19 cellular contexts compared by ENCODE assay signal in genomic region chr1:160774886-160775719, GRCh38. TPM values are rescaled to one million over a fixed set of nuclear protein-coding genes. Genes with fewer than 3 reads are reported as not detected.
DNase-seq lines count a peak whose midpoint lies in the region; ATAC-seq and TF ChIP-seq lines count a peak whose summit lies in the region.
"Had no signal": no experiment of that assay in that cellular context is flagged by ENCODE, and none has a peak within 500 bp of the region (broad histone marks: within the 10 kb centered on the region; RNA-seq: fewer than 3 reads in every experiment).

No MANE protein-coding gene starts in this region.

- DNase-seq in T-helper 1 cell, result no peak
- DNase-seq in activated B cell treated with CpG ODN at 0.5 μM for 24 hours, result no peak
- DNase-seq in mesendoderm, result peak; percentile 13
- no peak for DNase-seq in hepatic stellate cell (ENCODE audit: low spot score)
- no peak for DNase-seq in NCI-H2227 (lab: John Stamatoyannopoulos, UW; ENCODE audit: unreplicated experiment)
- DNase-seq: KBM-7; kidney glomerular epithelial cell; NCI-H1092 treated with DMSO at 0.1 percent for 48 hours; NCI-H774; sigmoid colon; stimulated activated CD4-positive, alpha-beta T cell treated with anti-CD3 and anti-CD28 coated beads, Interleukin-2, amount 100 ng/mL, for 48 hours; transverse colon; WERI-Rb-1 had no signal

- H2BK5ac ChIP-seq in mesendoderm (ENCODE audit: low read length), result no peak overlapping the region

- peaks cover 36% of the 10 kb centered on the region for H3K4me1 ChIP-seq in BLaER1
- peaks cover 3% of the 10 kb centered on the region for H3K4me1 ChIP-seq in mesendoderm (ENCODE audit: control insufficient read depth, low read depth, low read length)
- H3K4me1 ChIP-seq: sigmoid colon, transverse colon had no signal

- H3K36me3 ChIP-seq in BLaER1 (no peaks in the 10 kb centered on the region), mesendoderm (ENCODE audit: control insufficient read depth, insufficient read depth, low read length) (no peaks in the 10 kb centered on the region)
- H3K36me3 ChIP-seq: sigmoid colon, transverse colon, WERI-Rb-1 had no signal

- peak overlapping the region; percentile 28 for H3K56ac ChIP-seq in mesendoderm (ENCODE audit: low read length)

- H3K27me3 ChIP-seq in BLaER1 (no peaks in the 10 kb centered on the region), mesendoderm (ENCODE audit: insufficient read depth, low read length, poor library complexity) (no peaks in the 10 kb centered on the region)
- H3K27me3 ChIP-seq: hepatocyte, sigmoid colon, transverse colon had no signal

- no peaks in the 10 kb centered on the region for H3K9me3 Mint-ChIP-seq in T-helper 1 cell treated with Interleukin-12 subunit alpha and Interleukin-12 subunit beta and Interleukin-4 antibody, amounts not matched to agents 30 μg/mL and 1 μg/mL, for 36 hours
- peaks cover 4% of the 10 kb centered on the region for H3K9me3 Mint-ChIP-seq in activated B cell treated with CpG ODN at 0.5 μM for 24 hours
- H3K9me3 Mint-ChIP-seq: CD4-positive, CD25-positive, alpha-beta regulatory T cell had no signal

- CTCF ChIA-PET in activated B cell treated with CpG ODN at 0.5 μM for 24 hours (lab: Charles Lee), result interaction anchor here (0.8 to 4.0 kb wide), 7 partner anchors 15 to 178 kb away, joined by 3 to 59 read pairs (median 3); partner anchors contain the start of gene ITLN2

- peaks cover 2% of the 10 kb centered on the region for H3K36me3 Mint-ChIP-seq in T-helper 1 cell treated with Interleukin-12 subunit alpha and Interleukin-12 subunit beta and Interleukin-4 antibody, amounts not matched to agents 30 μg/mL and 1 μg/mL, for 36 hours (ENCODE audit: low read depth)
- peaks cover 6% of the 10 kb centered on the region for H3K36me3 Mint-ChIP-seq in activated B cell treated with CpG ODN at 0.5 μM for 24 hours (ENCODE audit: low read depth)

- peak overlapping the region; percentile 5; the same call in 1 of the 2 replicates for H3K27ac ChIP-seq in BLaER1
- no peak overlapping the region for H3K27ac ChIP-seq in mesendoderm (ENCODE audit: low read depth, low read length)
- H3K27ac ChIP-seq: hepatocyte, sigmoid colon, transverse colon, WERI-Rb-1 had no signal

- H3K9ac ChIP-seq in BLaER1 (no peak overlapping the region), mesendoderm (ENCODE audit: low read length) (no peak overlapping the region)

- H3K4me3 ChIP-seq in BLaER1, result no peak overlapping the region
- H3K4me3 ChIP-seq in mesendoderm (ENCODE audit: low read length), result no peak overlapping the region
- H3K4me3 ChIP-seq: hepatocyte, sigmoid colon, transverse colon had no signal

- H3K18ac ChIP-seq in mesendoderm (ENCODE audit: low read length), result no peak overlapping the region

- H3K9me3 ChIP-seq in BLaER1, result no peaks in the 10 kb centered on the region
- H3K9me3 ChIP-seq: sigmoid colon, transverse colon had no signal

- no peak overlapping the region for H3K23ac ChIP-seq in mesendoderm (ENCODE audit: low read length)

- ATAC-seq in activated B cell treated with CpG ODN at 0.5 μM for 24 hours (ENCODE audit: low read depth) (no peak), GM21786 (IDR thresholded peaks at IDR 0.05; ENCODE audit: unreplicated experiment) (no peak)

- peak overlapping the region; percentile 56 for H3K4me2 ChIP-seq in BLaER1
- no peak overlapping the region for H3K4me2 ChIP-seq in mesendoderm (ENCODE audit: low read length)
- H3K4me2 ChIP-seq: hepatocyte had no signal

- no peak overlapping the region for H2AK5ac ChIP-seq in mesendoderm (ENCODE audit: low read length)

- intact Hi-C loops in activated B cell treated with CpG ODN at 0.5 μM for 24 hours (cut with micrococcal nuclease), result no loop called here

- no peak overlapping the region for H2BK15ac ChIP-seq in mesendoderm (replicated peaks; ENCODE audit: low read depth)

- POLR2A ChIA-PET in activated B cell treated with CpG ODN at 0.5 μM for 24 hours (lab: Charles Lee), result interaction anchor here (0.6 to 4.5 kb wide), 6 partner anchors 15 to 154 kb away, joined by 4 to 37 read pairs (median 12); partner anchors contain the start of genes CD48 and LY9

- H4K20me1 ChIP-seq in BLaER1, result no peaks in the 10 kb centered on the region

- no peak for TF ChIP-seq CTCF in activated B cell treated with CpG ODN at 0.5 μM for 24 hours (IDR thresholded peaks at IDR 0.05)

- no peak overlapping the region for H3K4ac ChIP-seq in mesendoderm (ENCODE audit: low read depth, low read length)

- H2BK120ac ChIP-seq in mesendoderm (ENCODE audit: low read depth, low read length), result no peak overlapping the region

- WGBS in mesendoderm (ENCODE audit: extremely low coverage, insufficient coverage, low lambda C conversion rate), result no CpG with 5 or more reads among the region's 2 CpGs

- H3K27ac Mint-ChIP-seq in T-helper 1 cell treated with Interleukin-12 subunit alpha and Interleukin-12 subunit beta and Interleukin-4 antibody, amounts not matched to agents 30 μg/mL and 1 μg/mL, for 36 hours, result peak overlapping the region; percentile 60
- H3K27ac Mint-ChIP-seq in activated B cell treated with CpG ODN at 0.5 μM for 24 hours, result peak overlapping the region; percentile 84

- H4K8ac ChIP-seq in mesendoderm (ENCODE audit: low read depth, low read length), result no peak overlapping the region

- H3K4me1 Mint-ChIP-seq in T-helper 1 cell treated with Interleukin-12 subunit alpha and Interleukin-12 subunit beta and Interleukin-4 antibody, amounts not matched to agents 30 μg/mL and 1 μg/mL, for 36 hours (ENCODE audit: low read depth), result peaks cover 39% of the 10 kb centered on the region
- peaks cover 68% of the 10 kb centered on the region for H3K4me1 Mint-ChIP-seq in activated B cell treated with CpG ODN at 0.5 μM for 24 hours

- H3K27me3 Mint-ChIP-seq in T-helper 1 cell treated with Interleukin-12 subunit alpha and Interleukin-12 subunit beta and Interleukin-4 antibody, amounts not matched to agents 30 μg/mL and 1 μg/mL, for 36 hours (ENCODE audit: low read depth), result no peaks in the 10 kb centered on the region
- H3K27me3 Mint-ChIP-seq in activated B cell treated with CpG ODN at 0.5 μM for 24 hours, result no peaks in the 10 kb centered on the region
- H3K27me3 Mint-ChIP-seq: CD4-positive, CD25-positive, alpha-beta regulatory T cell had no signal

- no peaks in the 10 kb centered on the region for H3K79me1 ChIP-seq in mesendoderm (ENCODE audit: low read length)

- H4K5ac ChIP-seq in mesendoderm (ENCODE audit: low read length), result no peak overlapping the region

- H3K79me2 ChIP-seq in mesendoderm (ENCODE audit: control insufficient read depth, insufficient read depth, low read length), result no peaks in the 10 kb centered on the region
- H3K79me2 ChIP-seq: hepatocyte had no signal

- no peak overlapping the region for H3K4me3 Mint-ChIP-seq in T-helper 1 cell treated with Interleukin-12 subunit alpha and Interleukin-12 subunit beta and Interleukin-4 antibody, amounts not matched to agents 30 μg/mL and 1 μg/mL, for 36 hours
- peak overlapping the region; percentile 21 for H3K4me3 Mint-ChIP-seq in activated B cell treated with CpG ODN at 0.5 μM for 24 hours
- H3K4me3 Mint-ChIP-seq: CD4-positive, CD25-positive, alpha-beta regulatory T cell had no signal

RNA-seq across cellular contexts. Expression of gene LY9, which starts 20.9 kb away (rescaled TPM):
- 63.6 and 71.6 TPM in 2 replicates for total RNA-seq in activated B cell treated with CpG ODN at 0.5 μM for 24 hours
- polyA plus RNA-seq in mesendoderm (2013, experiment 1 of 2), result 0.07 TPM
- polyA plus RNA-seq in mesendoderm (2013, experiment 2 of 2), result 0.03 TPM
- total RNA-seq: cerebellum, hepatocyte had no signal
- polyA plus RNA-seq: hepatocyte had no signal

RNA-seq across cellular contexts. Expression of gene SLAMF7, which starts 36.1 kb away (rescaled TPM):
- 99.2 and 119 TPM in 2 replicates for total RNA-seq in activated B cell treated with CpG ODN at 0.5 μM for 24 hours
- polyA plus RNA-seq in mesendoderm (2013, experiment 1 of 2), result 0.06 TPM
- 0.07 TPM for polyA plus RNA-seq in mesendoderm (2013, experiment 2 of 2)
- total RNA-seq: cerebellum had no signal
- polyA plus RNA-seq: hepatocyte had no signal
